1 cellular context compared by ENCODE assay signal in genomic region chr14:99320621-99321235, GRCh38.
A peak's percentile ranks its signal among the peaks of the same experiment; 100 is the strongest.
TF ChIP-seq lines count a peak whose summit lies in the region.

No MANE protein-coding gene starts in this region.

TF ChIP-seq in HepG2, 621 proteins besides CTCF, POLR2A, EP300 and RAD21 (continued from another document and continues in another):
- TF ChIP-seq NR3C1 (CRISPR knock-in tag; IDR thresholded peaks at IDR 0.05): no peak
- no peak for TF ChIP-seq ZNF101 (CRISPR knock-in tag; IDR thresholded peaks at IDR 0.05; ENCODE audit: borderline replicate concordance, low read depth)
- no peak for TF ChIP-seq ZNF407 (CRISPR knock-in tag; IDR thresholded peaks at IDR 0.05; ENCODE audit: not compliant biosample characterization)
- TF ChIP-seq FOXK2 (IDR thresholded peaks at IDR 0.05): no peak
- TF ChIP-seq HDAC1 (CRISPR knock-in tag; IDR thresholded peaks at IDR 0.05): no peak
- TF ChIP-seq ZNF75D (CRISPR knock-in tag; IDR thresholded peaks at IDR 0.05; ENCODE audit: borderline replicate concordance): no peak
- no peak for TF ChIP-seq HHEX (CRISPR knock-in tag; IDR thresholded peaks at IDR 0.05)
- no peak for TF ChIP-seq FOSL1 (CRISPR knock-in tag; IDR thresholded peaks at IDR 0.05; ENCODE audit: borderline replicate concordance)
- no peak for TF ChIP-seq ZHX2 (IDR thresholded peaks at IDR 0.05; ENCODE audit: low read depth)
- no peak for TF ChIP-seq ZHX2 (CRISPR knock-in tag; IDR thresholded peaks at IDR 0.05; ENCODE audit: borderline replicate concordance)
- TF ChIP-seq FLYWCH1 (CRISPR knock-in tag; IDR thresholded peaks at IDR 0.05): no peak
- TF ChIP-seq ZBTB4 (CRISPR knock-in tag; IDR thresholded peaks at IDR 0.05; ENCODE audit: borderline replicate concordance): peak; percentile 28; the same call in 1 of the 2 replicates
- no peak for TF ChIP-seq HMGXB3 (CRISPR knock-in tag; IDR thresholded peaks at IDR 0.05; ENCODE audit: borderline replicate concordance)
- TF ChIP-seq POLR2G (IDR thresholded peaks at IDR 0.05; ENCODE audit: low read depth, low read length): no peak
- no peak for TF ChIP-seq MAFF (IDR thresholded peaks at IDR 0.05; ENCODE audit: low read depth, low read length)
- TF ChIP-seq PAWR (CRISPR knock-in tag; IDR thresholded peaks at IDR 0.05; ENCODE audit: borderline replicate concordance): no peak
- peak; percentile 81 for TF ChIP-seq SP5 (CRISPR knock-in tag; IDR thresholded peaks at IDR 0.05; ENCODE audit: borderline replicate concordance, low read depth)
- no peak for TF ChIP-seq PHF20 (CRISPR knock-in tag; IDR thresholded peaks at IDR 0.05)
- TF ChIP-seq SRSF4 (IDR thresholded peaks at IDR 0.05; ENCODE audit: low read depth, low read length, poor library complexity, severe bottlenecking): no peak
- no peak for TF ChIP-seq ZNF580 (CRISPR knock-in tag; IDR thresholded peaks at IDR 0.05; ENCODE audit: borderline replicate concordance, low read depth)
- TF ChIP-seq BCLAF1 (IDR thresholded peaks at IDR 0.05): no peak
- TF ChIP-seq ZNF512 (CRISPR knock-in tag; IDR thresholded peaks at IDR 0.05): no peak
- no peak for TF ChIP-seq NCOA5 (CRISPR knock-in tag; IDR thresholded peaks at IDR 0.05)
- TF ChIP-seq RFX1 (IDR thresholded peaks at IDR 0.05): no peak
- TF ChIP-seq HNF4G (IDR thresholded peaks at IDR 0.05; ENCODE audit: borderline replicate concordance, low read depth, low read length): 0 out of 2 replicates have a peak, but pooled peaks have one; percentile 26
- TF ChIP-seq HNF4G (CRISPR knock-in tag; IDR thresholded peaks at IDR 0.05; ENCODE audit: borderline replicate concordance, low read depth): no peak
